ENCODE assay signal across 10 cellular contexts in genomic region chr2:151357359-151357758, GRCh38. TPM values are rescaled to one million over a fixed set of nuclear protein-coding genes. Genes with fewer than 3 reads are reported as not detected.
A peak's percentile ranks its signal among the peaks of the same experiment; 100 is the strongest.
DNase-seq lines count a peak whose midpoint lies in the region; ATAC-seq and TF ChIP-seq lines count a peak whose summit lies in the region.
"Had no signal": no experiment of that assay in that cellular context is flagged by ENCODE, and none has a peak within 500 bp of the region (broad histone marks: within the 10 kb centered on the region; RNA-seq: fewer than 3 reads in every experiment).

A gene with protein sequence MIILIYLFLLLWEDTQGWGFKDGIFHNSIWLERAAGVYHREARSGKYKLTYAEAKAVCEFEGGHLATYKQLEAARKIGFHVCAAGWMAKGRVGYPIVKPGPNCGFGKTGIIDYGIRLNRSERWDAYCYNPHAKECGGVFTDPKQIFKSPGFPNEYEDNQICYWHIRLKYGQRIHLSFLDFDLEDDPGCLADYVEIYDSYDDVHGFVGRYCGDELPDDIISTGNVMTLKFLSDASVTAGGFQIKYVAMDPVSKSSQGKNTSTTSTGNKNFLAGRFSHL (plus strand): TSS chr2:151357592. CDS start chr2:151357667, 75 bp downstream.

- H3K4me3 ChIP-seq in RWPE2 (ENCODE audit: severe bottlenecking) (no peak within 1 kb of the TSS), fibroblast of villous mesenchyme (ENCODE audit: low read depth, low read length) (peak within 1 kb of the TSS; percentile 62)
- H3K4me3 ChIP-seq: PC-9 had no signal

- no peaks in the 10 kb centered on the region for H3K36me3 ChIP-seq in RWPE2 (ENCODE audit: low read depth)

- TF ChIP-seq CTCF in RWPE2 (IDR thresholded peaks at IDR 0.05; ENCODE audit: poor library complexity, severe bottlenecking), result no peak
- no peak for TF ChIP-seq CTCF in fibroblast of villous mesenchyme (IDR thresholded peaks at IDR 0.05; ENCODE audit: insufficient read depth, low read depth, low read length)

- H3K4me1 ChIP-seq in RWPE2 (ENCODE audit: insufficient read depth, poor library complexity, severe bottlenecking), result peaks cover 5% of the 10 kb centered on the region

- H3K27me3 ChIP-seq in RWPE2 (ENCODE audit: insufficient read depth, poor library complexity, severe bottlenecking), result no peaks in the 10 kb centered on the region

- H3K27ac ChIP-seq in RWPE2 (ENCODE audit: poor library complexity, severe bottlenecking), result peak within 1 kb of the TSS; percentile 29
- H3K27ac ChIP-seq: PC-9 had no signal

- ATAC-seq in RWPE2 (ENCODE audit: low read depth), result peak; percentile 73
- no peak for ATAC-seq in GM21529 (IDR thresholded peaks at IDR 0.05; ENCODE audit: unreplicated experiment)

- DNase-seq in COLO829 (ENCODE audit: low spot score) (peak; percentile 91), RWPE2 (ENCODE audit: low spot score) (no peak), fibroblast of villous mesenchyme (ENCODE audit: low read depth) (peak; percentile 98), pons (ENCODE audit: low spot score) (peak; percentile 67), germinal center (ENCODE audit: low spot score) (no peak)
- no peak for DNase-seq in activated CD4-positive, alpha-beta T cell treated with anti-CD3 and anti-CD28 coated beads for 48 hours
- DNase-seq in stimulated activated CD4-positive, alpha-beta T cell treated with anti-CD3 and anti-CD28 coated beads, Interleukin-12 subunit alpha, Interleukin-12 subunit beta, amount 100 ng/mL, for 4 hours, result no peak
- DNase-seq: activated naive CD8-positive, alpha-beta T cell treated with anti-CD3 and anti-CD28 coated beads for 36 hours; PC-9 had no signal

- no peaks in the 10 kb centered on the region for H3K9me3 ChIP-seq in RWPE2 (ENCODE audit: severe bottlenecking)

RNA-seq across cellular contexts. Expression of the gene that starts here (rescaled TPM):
- 13.2 and 14.2 TPM in 2 replicates for total RNA-seq in fibroblast of villous mesenchyme
- total RNA-seq: activated naive CD8-positive, alpha-beta T cell treated with anti-CD3 and anti-CD28 coated beads for 36 hours; PC-9 had no signal

Comparison
In these comparisons a context has a peak if more than half of its experiments do, and no peak if none do; other contexts are left out.
1. DNase-seq: peak in COLO829 (single experiment), fibroblast of villous mesenchyme (single experiment) and pons (single experiment); none in RWPE2 (single experiment), activated CD4-positive, alpha-beta T cell treated with anti-CD3 and anti-CD28 coated beads for 48 hours (single experiment), germinal center (single experiment) and stimulated activated CD4-positive, alpha-beta T cell treated with anti-CD3 and anti-CD28 coated beads, Interleukin-12 subunit alpha, Interleukin-12 subunit beta, amount 100 ng/mL, for 4 hours (single experiment).